In genomic region chr12:6537580-6538419, GRCh38 we compare ENCODE assay signal across 8 cellular contexts. TPM values are rescaled to one million over a fixed set of nuclear protein-coding genes. Genes with fewer than 3 reads are reported as not detected.
DNase-seq lines count a peak whose midpoint lies in the region; ATAC-seq and TF ChIP-seq lines count a peak whose summit lies in the region.
"Not testable (repeated sequence)": the region's sequence is repeated elsewhere in the genome, so short reads cannot be mapped to it uniquely, and the experiment has no call there.

No MANE protein-coding gene starts in this region.

- H2AFZ ChIP-seq in Karpas-422 (ENCODE audit: low read length): not testable (repeated sequence)

- peaks cover 56% of the 10 kb centered on the region for H3K4me1 Mint-ChIP-seq in activated CD4-positive, alpha-beta T cell treated with anti-CD3 and anti-CD28 coated beads, Interleukin-2, amount 10 ng/mL, durations not matched to agents 24 days and 14 days
- peaks cover 29% of the 10 kb centered on the region for H3K4me1 Mint-ChIP-seq in progenitor cell of endocrine pancreas (ENCODE audit: low read depth)

- intact Hi-C loops in activated CD4-positive, alpha-beta T cell treated with anti-CD3 and anti-CD28 coated beads, Interleukin-2, amount 10 ng/mL, durations not matched to agents 24 days and 14 days (cut with micrococcal nuclease): loop anchor here (1.0 kb wide), 1 partner anchor 114 kb away; no protein-coding TSS in a partner anchor
- intact Hi-C loops in right cardiac atrium (cut with DNase I): loop anchor here in 3 of 4 donors (5.0 kb wide), 2 partner anchors 115 to 210 kb away; no protein-coding TSS in a partner anchor

- H3K36me3 ChIP-seq in Karpas-422 (ENCODE audit: insufficient read depth, low read length) (peaks cover 27% of the 10 kb centered on the region), brain microvascular endothelial cell (replicated peaks) (peaks cover 44% of the 10 kb centered on the region)

- whole genome bisulfite sequencing in right cardiac atrium: 24% methylated on average over 17 of the region's 17 CpGs

- H3K27ac Mint-ChIP-seq in activated CD4-positive, alpha-beta T cell treated with anti-CD3 and anti-CD28 coated beads, Interleukin-2, amount 10 ng/mL, durations not matched to agents 24 days and 14 days: peak overlapping the region; percentile 94
- H3K27ac Mint-ChIP-seq in progenitor cell of endocrine pancreas: peak overlapping the region; percentile 30

- H3K27me3 ChIP-seq in Karpas-422 (ENCODE audit: low read length); brain microvascular endothelial cell (replicated peaks); right cardiac atrium (ENCODE audit: control insufficient read depth, insufficient read depth): not testable (repeated sequence)

- H3K9me3 Mint-ChIP-seq in activated CD4-positive, alpha-beta T cell treated with anti-CD3 and anti-CD28 coated beads, Interleukin-2, amount 10 ng/mL, durations not matched to agents 24 days and 14 days; progenitor cell of endocrine pancreas (ENCODE audit: low read depth): not testable (repeated sequence)

- in situ Hi-C loops in brain microvascular endothelial cell (cut with HindIII; ENCODE audit: low pct_ligation_motif_present, low sequenced_read_pairs): not testable (repeated sequence)

- not testable (repeated sequence) for H3K9me3 ChIP-seq in Karpas-422 (ENCODE audit: low read length); right cardiac atrium (ENCODE audit: control insufficient read depth, low read length)

- peaks cover 26% of the 10 kb centered on the region for H4K20me1 ChIP-seq in Karpas-422 (ENCODE audit: insufficient read depth, low read depth, low read length)

- H3K9me2 ChIP-seq in Karpas-422 (replicated peaks; ENCODE audit: insufficient read depth, low read length): not testable (repeated sequence)

- H3K79me2 ChIP-seq in Karpas-422 (ENCODE audit: low read length): peaks cover 19% of the 10 kb centered on the region

- H3K27ac ChIP-seq in Karpas-422 (ENCODE audit: low read length) (peak overlapping the region; percentile 96), right cardiac atrium (ENCODE audit: low read length) (peak overlapping the region; percentile 61), temporal lobe (ENCODE audit: low read depth, low read length) (peak overlapping the region; percentile 36)
- H3K27ac ChIP-seq in brain microvascular endothelial cell: not testable (repeated sequence)

- DNase-seq in DMS53 treated with DMSO at 0.1 percent for 48 hours (lab: John Stamatoyannopoulos, UW; ENCODE audit: unreplicated experiment) (peak; percentile 95), Karpas-422 (peak; percentile 96), NOMO-1 treated with DMSO at 0.1 percent for 48 hours (lab: John Stamatoyannopoulos, UW; ENCODE audit: unreplicated experiment) (peak; percentile 68), brain microvascular endothelial cell (peak; percentile 78), right cardiac atrium (peak; percentile 84 to 93 (median 91)), progenitor cell of endocrine pancreas (ENCODE audit: low spot score, unreplicated experiment) (peak; percentile 83)
- peak; percentile 94 for DNase-seq in activated CD4-positive, alpha-beta T cell treated with anti-CD3 and anti-CD28 coated beads, Interleukin-2, amount 10 ng/mL, durations not matched to agents 24 days and 14 days

- peaks cover 67% of the 10 kb centered on the region for H3K4me1 ChIP-seq in Karpas-422 (ENCODE audit: low read length)
- not testable (repeated sequence) for H3K4me1 ChIP-seq in right cardiac atrium (ENCODE audit: control insufficient read depth, insufficient read depth, low read length)

- not testable (repeated sequence) for ATAC-seq in right cardiac atrium

- H3K9ac ChIP-seq in Karpas-422 (ENCODE audit: low read length): peak overlapping the region; percentile 96

- H3K27me3 Mint-ChIP-seq in activated CD4-positive, alpha-beta T cell treated with anti-CD3 and anti-CD28 coated beads, Interleukin-2, amount 10 ng/mL, durations not matched to agents 24 days and 14 days; progenitor cell of endocrine pancreas: not testable (repeated sequence)

- peaks cover 54% of the 10 kb centered on the region for H3K36me3 Mint-ChIP-seq in activated CD4-positive, alpha-beta T cell treated with anti-CD3 and anti-CD28 coated beads, Interleukin-2, amount 10 ng/mL, durations not matched to agents 24 days and 14 days (ENCODE audit: low read depth)
- H3K36me3 Mint-ChIP-seq in progenitor cell of endocrine pancreas (ENCODE audit: insufficient read depth): peaks cover 19% of the 10 kb centered on the region

- TF ChIP-seq CTCF in brain microvascular endothelial cell (IDR thresholded peaks at IDR 0.05; ENCODE audit: low read depth, low read length, missing control alignments) (peak; percentile 81), progenitor cell of endocrine pancreas (IDR thresholded peaks at IDR 0.05; ENCODE audit: unreplicated experiment) (peak; percentile 98)

- peak overlapping the region; percentile 85 for H3K4me2 ChIP-seq in Karpas-422 (ENCODE audit: low read depth, low read length, poor library complexity, severe bottlenecking)

- H3K4me3 Mint-ChIP-seq in activated CD4-positive, alpha-beta T cell treated with anti-CD3 and anti-CD28 coated beads, Interleukin-2, amount 10 ng/mL, durations not matched to agents 24 days and 14 days: peak overlapping the region; percentile 92
- peak overlapping the region; percentile 57 for H3K4me3 Mint-ChIP-seq in progenitor cell of endocrine pancreas (ENCODE audit: low read depth)

- H3K4me3 ChIP-seq in Karpas-422 (ENCODE audit: low read length): peak overlapping the region; percentile 96; the same call in 1 of the 2 replicates
- peak overlapping the region; percentile 99 for H3K4me3 ChIP-seq in brain microvascular endothelial cell (ENCODE audit: low read depth, low read length)
- not testable (repeated sequence) for H3K4me3 ChIP-seq in right cardiac atrium (ENCODE audit: low read length)

RNA-seq across cellular contexts. Expression of gene GAPDH, which starts 3.5 kb away (rescaled TPM):
- total RNA-seq in Karpas-422 (2014; rRNA removed; shearing (Covaris generic); ENCODE audit: low replicate concordance): 13,828 and 17,952 TPM in 2 replicates
- 4,585 and 4,599 TPM in 2 replicates for total RNA-seq in activated CD4-positive, alpha-beta T cell treated with anti-CD3 and anti-CD28 coated beads, Interleukin-2, amount 10 ng/mL, durations not matched to agents 24 days and 14 days
- total RNA-seq in right cardiac atrium (1,000 to 10,000 TPM; 3,735 to 4,618 (median 3,904) TPM), progenitor cell of endocrine pancreas (2,230 and 2,287 TPM in 2 replicates), temporal lobe (1,154 TPM)
- polyA plus RNA-seq in right cardiac atrium: 4,983 TPM

RNA-seq across cellular contexts. Expression of gene IFFO1, which starts 18.0 kb away (rescaled TPM):
- total RNA-seq in Karpas-422 (2014; rRNA removed; shearing (Covaris generic); ENCODE audit: low replicate concordance): 8.2 and 14.5 TPM in 2 replicates
- total RNA-seq in activated CD4-positive, alpha-beta T cell treated with anti-CD3 and anti-CD28 coated beads, Interleukin-2, amount 10 ng/mL, durations not matched to agents 24 days and 14 days: 16.0 and 16.9 TPM in 2 replicates
- total RNA-seq in right cardiac atrium: 10 to 100 TPM; 15.1 to 23.6 (median 19.1) TPM
- polyA plus RNA-seq in right cardiac atrium: 15.7 TPM
- 21.7 and 22.3 TPM in 2 replicates for total RNA-seq in progenitor cell of endocrine pancreas
- total RNA-seq in temporal lobe: 4.9 TPM

RNA-seq across cellular contexts. Expression of gene NOP2, which starts 30.3 kb away (rescaled TPM):
- 66.2 and 85.7 TPM in 2 replicates for total RNA-seq in Karpas-422 (2014; rRNA removed; shearing (Covaris generic); ENCODE audit: low replicate concordance)
- 192 and 193 TPM in 2 replicates for total RNA-seq in activated CD4-positive, alpha-beta T cell treated with anti-CD3 and anti-CD28 coated beads, Interleukin-2, amount 10 ng/mL, durations not matched to agents 24 days and 14 days
- total RNA-seq in right cardiac atrium (10 to 100 TPM; 15.1 to 27.5 (median 16.5) TPM), progenitor cell of endocrine pancreas (95.9 and 96.0 TPM in 2 replicates), temporal lobe (8.4 TPM)
- polyA plus RNA-seq in right cardiac atrium: 9.6 TPM

RNA-seq across cellular contexts. Expression of gene NCAPD2, which starts 43.9 kb away (rescaled TPM):
- 103 and 124 TPM in 2 replicates for total RNA-seq in Karpas-422 (2014; rRNA removed; shearing (Covaris generic); ENCODE audit: low replicate concordance)
- 104 and 106 TPM in 2 replicates for total RNA-seq in activated CD4-positive, alpha-beta T cell treated with anti-CD3 and anti-CD28 coated beads, Interleukin-2, amount 10 ng/mL, durations not matched to agents 24 days and 14 days
- total RNA-seq in right cardiac atrium (10 to 100 TPM; 13.5 to 16.8 (median 14.6) TPM), progenitor cell of endocrine pancreas (97.4 and 99.1 TPM in 2 replicates), temporal lobe (11.6 TPM)
- polyA plus RNA-seq in right cardiac atrium: 5.7 TPM

RNA-seq across cellular contexts. Expression of gene MRPL51, which starts 44.7 kb away (rescaled TPM):
- 171 and 201 TPM in 2 replicates for total RNA-seq in Karpas-422 (2014; rRNA removed; shearing (Covaris generic); ENCODE audit: low replicate concordance)
- total RNA-seq in activated CD4-positive, alpha-beta T cell treated with anti-CD3 and anti-CD28 coated beads, Interleukin-2, amount 10 ng/mL, durations not matched to agents 24 days and 14 days: 277 and 280 TPM in 2 replicates
- total RNA-seq in right cardiac atrium (100 to 1,000 TPM; 192 to 233 (median 213) TPM), progenitor cell of endocrine pancreas (279 and 297 TPM in 2 replicates), temporal lobe (39.8 TPM)
- polyA plus RNA-seq in right cardiac atrium: 180 TPM
